Comparison of ENCODE assay signal across 18 cellular contexts in genomic region chr1:90509225-90510048, GRCh38.
A peak's percentile ranks its signal among the peaks of the same experiment; 100 is the strongest.
DNase-seq lines count a peak whose midpoint lies in the region; ATAC-seq lines count a peak whose summit lies in the region.
"Had no signal": no experiment of that assay in that cellular context is flagged by ENCODE, and none has a peak within 500 bp of the region (broad histone marks: within the 10 kb centered on the region; RNA-seq: fewer than 3 reads in every experiment).

No MANE protein-coding gene starts in this region.

- no peaks in the 10 kb centered on the region for H3K36me3 Mint-ChIP-seq in activated naive CD8-positive, alpha-beta T cell treated with anti-CD3 and anti-CD28 coated beads, Interleukin-2, amount 50 U/mL, for 24 hours (ENCODE audit: low read depth)
- H3K36me3 Mint-ChIP-seq in immature natural killer cell = no peaks in the 10 kb centered on the region
- H3K36me3 Mint-ChIP-seq: natural killer cell had no signal

- H3K4me3 Mint-ChIP-seq in activated naive CD8-positive, alpha-beta T cell treated with anti-CD3 and anti-CD28 coated beads, Interleukin-2, amount 50 U/mL, for 24 hours = no peak overlapping the region
- H3K4me3 Mint-ChIP-seq in immature natural killer cell = no peak overlapping the region
- H3K4me3 Mint-ChIP-seq: natural killer cell; T-helper 1 cell treated with Interleukin-12 subunit alpha and Interleukin-12 subunit beta and Interleukin-4 antibody, amounts not matched to agents 30 μg/mL and 1 μg/mL, for 36 hours had no signal

- DNase-seq in left lobe of liver (ENCODE audit: low spot score) (no peak), immature natural killer cell (no peak), DMS153 treated with DMSO at 0.1 percent for 48 hours (lab: John Stamatoyannopoulos, UW; ENCODE audit: unreplicated experiment) (no peak), 8988T (no peak)
- DNase-seq in activated naive CD8-positive, alpha-beta T cell treated with anti-CD3 and anti-CD28 coated beads, Interleukin-2, amount 50 U/mL, for 24 hours = no peak
- DNase-seq: activated CD4-positive, CD25-positive, alpha-beta regulatory T cell; activated gamma-delta T cell treated with Interleukin-2 at 50 U/mL for 16 hours; effector memory CD4-positive, alpha-beta T cell; mesenchymal stem cell; natural killer cell; NCI-H187 treated with DMSO at 0.1 percent for 48 hours; NCI-H510A; posterior cingulate gyrus; SHP77 had no signal

- H3K9me3 Mint-ChIP-seq in activated naive CD8-positive, alpha-beta T cell treated with anti-CD3 and anti-CD28 coated beads, Interleukin-2, amount 50 U/mL, for 24 hours = no peaks in the 10 kb centered on the region
- H3K9me3 Mint-ChIP-seq in immature natural killer cell = peaks cover 0 to 4% (median 0%) of the 10 kb centered on the region in 6 donors
- H3K9me3 Mint-ChIP-seq: T-helper 1 cell treated with Interleukin-12 subunit alpha and Interleukin-12 subunit beta and Interleukin-4 antibody, amounts not matched to agents 30 μg/mL and 1 μg/mL, for 36 hours had no signal

- no peaks in the 10 kb centered on the region for H3K4me1 Mint-ChIP-seq in activated naive CD8-positive, alpha-beta T cell treated with anti-CD3 and anti-CD28 coated beads, Interleukin-2, amount 50 U/mL, for 24 hours
- no peaks in the 10 kb centered on the region for H3K4me1 Mint-ChIP-seq in immature natural killer cell
- H3K4me1 Mint-ChIP-seq: natural killer cell had no signal

- H3K27ac Mint-ChIP-seq in activated naive CD8-positive, alpha-beta T cell treated with anti-CD3 and anti-CD28 coated beads, Interleukin-2, amount 50 U/mL, for 24 hours = no peak overlapping the region
- H3K27ac Mint-ChIP-seq in immature natural killer cell = no peak overlapping the region
- H3K27ac Mint-ChIP-seq: natural killer cell; T-helper 1 cell treated with Interleukin-12 subunit alpha and Interleukin-12 subunit beta and Interleukin-4 antibody, amounts not matched to agents 30 μg/mL and 1 μg/mL, for 36 hours had no signal

- peak; percentile 43 for ATAC-seq in GM18907 (IDR thresholded peaks at IDR 0.05; ENCODE audit: unreplicated experiment)
- ATAC-seq in HG02588 (IDR thresholded peaks at IDR 0.05; ENCODE audit: unreplicated experiment) = peak; percentile 67
- peak; percentile 62 for ATAC-seq in HG03432 (IDR thresholded peaks at IDR 0.05; ENCODE audit: unreplicated experiment)
- peak; percentile 81 for ATAC-seq in left lobe of liver
- ATAC-seq in activated naive CD8-positive, alpha-beta T cell treated with anti-CD3 and anti-CD28 coated beads, Interleukin-2, amount 50 U/mL, for 24 hours = no peak
- ATAC-seq: natural killer cell had no signal

- H3K27me3 Mint-ChIP-seq in activated naive CD8-positive, alpha-beta T cell treated with anti-CD3 and anti-CD28 coated beads, Interleukin-2, amount 50 U/mL, for 24 hours = no peaks in the 10 kb centered on the region
- peaks cover 0 to 7% (median 6%) of the 10 kb centered on the region in 3 donors for H3K27me3 Mint-ChIP-seq in immature natural killer cell (ENCODE audit: low read depth in 3 of 3)
